18 cellular contexts compared by ENCODE assay signal in the genomic region with DNA sequence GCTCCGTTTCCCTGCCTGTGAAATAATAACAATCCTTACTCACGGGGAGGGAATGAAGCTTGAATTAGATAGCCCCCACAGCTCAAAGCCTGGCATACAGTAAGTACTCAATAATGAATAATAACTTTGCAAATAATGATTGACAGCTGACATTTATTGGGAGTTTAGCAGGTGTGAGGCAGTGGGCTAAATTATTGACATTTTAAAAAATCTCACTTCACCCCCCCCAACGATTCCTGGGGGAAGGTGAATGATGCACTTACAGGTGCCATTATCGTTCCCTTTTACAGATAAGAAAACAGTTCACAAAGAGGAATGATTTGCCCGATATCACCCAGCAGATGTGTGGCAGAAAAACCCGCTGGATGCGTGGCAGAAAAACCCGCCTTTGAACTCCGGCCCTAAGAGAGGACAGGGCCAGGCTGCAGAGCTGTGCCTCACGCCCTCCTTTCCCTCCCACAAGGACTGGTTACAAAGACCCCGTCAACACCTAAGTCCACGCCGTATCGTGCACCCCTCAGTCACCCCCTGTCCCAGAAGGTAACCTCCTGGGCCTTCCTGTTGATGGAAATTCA.
DNase-seq lines count a peak whose midpoint lies in the region; ATAC-seq and TF ChIP-seq lines count a peak whose summit lies in the region.
"Had no signal": no experiment of that assay in that cellular context is flagged by ENCODE, and none has a peak within 500 bp of the region (broad histone marks: within the 10 kb centered on the region; RNA-seq: fewer than 3 reads in every experiment).

No MANE protein-coding gene starts in this region.

- no peak overlapping the region for H2BK20ac ChIP-seq in IMR-90 (ENCODE audit: low read depth, low read length)

- ATAC-seq in IMR-90 (ENCODE audit: low read depth) = no peak
- ATAC-seq: activated T-helper 17 cell treated with anti-CD3 and anti-CD28 coated beads, Interleukin-2, amount 50 U/mL, for 72 hours; stimulated activated naive CD8-positive, alpha-beta T cell treated with anti-CD3 and anti-CD28 coated beads, Interleukin-15, amount 100 ng/mL, for 72 hours had no signal

- H2AK5ac ChIP-seq in IMR-90 (ENCODE audit: low read depth, low read length) = peak overlapping the region; percentile 72; the same call in 1 of the 2 replicates

- no peak overlapping the region for H3K23ac ChIP-seq in IMR-90 (ENCODE audit: low read depth, low read length)

- 0 out of 3 replicates have a peak overlapping the region, but pooled peaks have one; percentile 86 for H2BK15ac ChIP-seq in IMR-90 (ENCODE audit: low read depth, low read length)

- H2AK9ac ChIP-seq in IMR-90 (replicated peaks; ENCODE audit: low read depth, low read length, poor library complexity) = no peak overlapping the region

- TF ChIP-seq RAD21 in IMR-90 (IDR thresholded peaks at IDR 0.05; ENCODE audit: low read length) = no peak

- no peak overlapping the region for H3K4ac ChIP-seq in IMR-90 (ENCODE audit: low read depth, low read length)

- no peak overlapping the region for H3K4me2 ChIP-seq in IMR-90 (ENCODE audit: low read depth, low read length)
- H3K4me2 ChIP-seq: neural progenitor cell, SK-N-SH had no signal

- in situ Hi-C loops in IMR-90 (cut with MboI; ENCODE audit: low sequenced_read_pairs) = no loop called here

- no peak overlapping the region for H2BK120ac ChIP-seq in IMR-90 (ENCODE audit: low read depth, low read length)

- H3K56ac ChIP-seq in IMR-90 (ENCODE audit: extremely low read depth, insufficient read depth, low read length) = no peak overlapping the region

- H2BK5ac ChIP-seq in IMR-90 (ENCODE audit: low read depth, low read length, poor library complexity, severe bottlenecking) = no peak overlapping the region

- H3K9ac ChIP-seq in IMR-90 (ENCODE audit: low read depth, low read length) = no peak overlapping the region
- H3K9ac ChIP-seq: neural progenitor cell, SK-N-SH had no signal

- DNase-seq in IMR-90 (no peak), coronary artery (ENCODE audit: low spot score) (no peak), testis (no peak), DMS114 treated with DMSO at 0.1 percent for 48 hours (lab: John Stamatoyannopoulos, UW; ENCODE audit: unreplicated experiment) (no peak), NCI-H2107 treated with DMSO at 0.1 percent for 48 hours (lab: John Stamatoyannopoulos, UW; ENCODE audit: unreplicated experiment) (no peak), NK-92 (lab: John Stamatoyannopoulos, UW; ENCODE audit: unreplicated experiment) (no peak), NOMO-1 (lab: John Stamatoyannopoulos, UW; ENCODE audit: unreplicated experiment in 2 of 2) (no peak)
- DNase-seq: CD4-positive, CD25-positive, alpha-beta regulatory T cell; MM.1S; NCI-H1417 treated with DMSO at 0.1 percent for 48 hours; NCI-H510A treated with DMSO at 0.1 percent for 48 hours; NK-92 treated with Interleukin-12 subunit alpha and Interleukin-12 subunit beta, amount 100 ng/mL, for 24 hours; SK-N-SH; stimulated activated naive CD8-positive, alpha-beta T cell treated with anti-CD3 and anti-CD28 coated beads, Interleukin-15, amount 100 ng/mL, for 72 hours; T-helper 2 cell had no signal

- CTCF ChIA-PET in IMR-90 (lab: Yijun Ruan, JAX) = no interaction called here

- intact Hi-C loops in IMR-90 (cut with micrococcal nuclease) = no loop called here
- intact Hi-C loops in testis (cut with DNase I; ENCODE audit: low total_unique reads) = no loop called here

- no peak overlapping the region for H4K5ac ChIP-seq in IMR-90 (ENCODE audit: low read depth, low read length)

- TF ChIP-seq CTCF in IMR-90 (conservative IDR thresholded peaks at IDR 0.05; ENCODE audit: low read depth, low read length) (no peak), coronary artery (IDR thresholded peaks at IDR 0.05) (no peak), testis (IDR thresholded peaks at IDR 0.05) (no peak)

- H3K36me3 ChIP-seq in IMR-90 (ENCODE audit: control insufficient read depth, insufficient read depth, low read length) = no peaks in the 10 kb centered on the region
- H3K36me3 ChIP-seq in muscle layer of duodenum (ENCODE audit: control insufficient read depth in 1 of 2, insufficient read depth in 2 of 2, low read length in 2 of 2) = no peaks in the 10 kb centered on the region
- H3K36me3 ChIP-seq in testis (ENCODE audit: low read depth, missing control alignments) = no peaks in the 10 kb centered on the region
- H3K36me3 ChIP-seq: neural progenitor cell had no signal

- H3K9me1 ChIP-seq in IMR-90 (ENCODE audit: insufficient read depth, low read length) = peaks cover 7% of the 10 kb centered on the region; the same call in 1 of the 2 replicates

- POLR2A ChIA-PET in IMR-90 (lab: Charles Lee; ENCODE audit: unreplicated experiment) = no interaction called here

- H3K27ac ChIP-seq in IMR-90 (ENCODE audit: insufficient read depth, low read length) (no peak overlapping the region), coronary artery (peak overlapping the region; percentile 95 to 98), muscle layer of duodenum (ENCODE audit: low read length) (peak overlapping the region; percentile 5), testis (peak overlapping the region; percentile 20 to 70)
- H3K27ac ChIP-seq: neural progenitor cell had no signal

- H3K79me1 ChIP-seq in IMR-90 (ENCODE audit: low read depth in 1 of 2, low read length in 2 of 2) = no peaks in the 10 kb centered on the region

- TF ChIP-seq POLR2A in IMR-90 (IDR thresholded peaks at IDR 0.05; ENCODE audit: low read depth, low read length) = no peak
- TF ChIP-seq POLR2A in testis (IDR thresholded peaks at IDR 0.05) = no peak

- H4K8ac ChIP-seq in IMR-90 (ENCODE audit: low read depth in 2 of 2, low read length in 2 of 2) = no peak overlapping the region

- no peak overlapping the region for H3K18ac ChIP-seq in IMR-90 (ENCODE audit: low read depth, low read length)

- no peaks in the 10 kb centered on the region for H3K9me3 ChIP-seq in IMR-90 (ENCODE audit: control insufficient read depth, insufficient read depth, low read length)
- H3K9me3 ChIP-seq in muscle layer of duodenum (ENCODE audit: control insufficient read depth in 1 of 2, low read length in 2 of 2) = no peaks in the 10 kb centered on the region
- no peaks in the 10 kb centered on the region for H3K9me3 ChIP-seq in testis
- H3K9me3 ChIP-seq: SK-N-SH had no signal

- WGBS in IMR-90 (ENCODE audit: extremely low coverage in 2 of 2, insufficient read length in 1 of 2), 2 experiments = 96% methylated on average over 8 of the region's 14 CpGs; no CpG with 5 or more reads in 1 of the 2 experiments
- WGBS in testis, 2 donors = 89 to 92% methylated on average over 14 of the region's 14 CpGs

- peak overlapping the region; percentile 32 for H2AFZ ChIP-seq in IMR-90 (replicated peaks; ENCODE audit: low read length, poor library complexity)
- H2AFZ ChIP-seq: neural progenitor cell had no signal

- dilution Hi-C loops in IMR-90 (cut with HindIII; ENCODE audit: low sequenced_read_pairs, unreplicated experiment) = no loop called here

- H3K4me3 ChIP-seq in IMR-90 (ENCODE audit: insufficient read depth, low read depth, low read length) = no peak overlapping the region
- no peak overlapping the region for H3K4me3 ChIP-seq in coronary artery
- H3K4me3 ChIP-seq in muscle layer of duodenum (ENCODE audit: low read depth in 1 of 2, low read length in 2 of 2) = no peak overlapping the region
- no peak overlapping the region for H3K4me3 ChIP-seq in testis
- H3K4me3 ChIP-seq: neural progenitor cell had no signal

- BruUV-seq in IMR-90 (replicated peaks; lab: Mats Ljungman, UMichigan) = no TSS peak

- H3K27me3 ChIP-seq in IMR-90 (ENCODE audit: control insufficient read depth, insufficient read depth, low read length) (no peaks in the 10 kb centered on the region), muscle layer of duodenum (ENCODE audit: low read depth, low read length) (no peaks in the 10 kb centered on the region), testis (no peaks in the 10 kb centered on the region)
- H3K27me3 ChIP-seq: neural progenitor cell had no signal

- no peaks in the 10 kb centered on the region for H4K20me1 ChIP-seq in IMR-90 (ENCODE audit: insufficient read depth, low read length)

- H3K4me1 ChIP-seq in IMR-90 (ENCODE audit: control insufficient read depth, insufficient read depth, low read length) = peaks cover 24% of the 10 kb centered on the region
- H3K4me1 ChIP-seq in muscle layer of duodenum (ENCODE audit: control insufficient read depth in 1 of 2, insufficient read depth in 2 of 2, low read length in 2 of 2) = peaks cover 0 to 4% of the 10 kb centered on the region in 2 donors
- peaks cover 36% of the 10 kb centered on the region for H3K4me1 ChIP-seq in testis
- H3K4me1 ChIP-seq: neural progenitor cell had no signal

- H3K14ac ChIP-seq in IMR-90 (replicated peaks; ENCODE audit: low read depth, low read length) = no peak overlapping the region

- no peak overlapping the region for H4K91ac ChIP-seq in IMR-90 (ENCODE audit: insufficient read depth, low read depth, low read length)

TF ChIP-seq in IMR-90, 13 proteins besides CTCF, POLR2A, EP300 and RAD21 (continues in another document):
- TF ChIP-seq MAZ (IDR thresholded peaks at IDR 0.05; ENCODE audit: borderline replicate concordance, low read depth, low read length) (no peak), SMC3 (IDR thresholded peaks at IDR 0.05; ENCODE audit: low read depth, low read length) (no peak), CHD1 (IDR thresholded peaks at IDR 0.05; ENCODE audit: low read depth, low read length) (no peak), MXI1 (IDR thresholded peaks at IDR 0.05; ENCODE audit: borderline replicate concordance, low read depth, low read length) (no peak), MAFK (IDR thresholded peaks at IDR 0.05; ENCODE audit: low read depth, low read length) (no peak), RFX5 (IDR thresholded peaks at IDR 0.05; ENCODE audit: low read depth, low read length) (no peak), FOS (IDR thresholded peaks at IDR 0.05; ENCODE audit: low read depth, low read length) (no peak), NFE2L2 (IDR thresholded peaks at IDR 0.05; ENCODE audit: low read depth, low read length) (no peak), RCOR1 (IDR thresholded peaks at IDR 0.05; ENCODE audit: insufficient replicate concordance, low read length) (no peak), CEBPB (IDR thresholded peaks at IDR 0.05; ENCODE audit: low read depth, low read length) (no peak)
- TF ChIP-seq, protein P1, sequence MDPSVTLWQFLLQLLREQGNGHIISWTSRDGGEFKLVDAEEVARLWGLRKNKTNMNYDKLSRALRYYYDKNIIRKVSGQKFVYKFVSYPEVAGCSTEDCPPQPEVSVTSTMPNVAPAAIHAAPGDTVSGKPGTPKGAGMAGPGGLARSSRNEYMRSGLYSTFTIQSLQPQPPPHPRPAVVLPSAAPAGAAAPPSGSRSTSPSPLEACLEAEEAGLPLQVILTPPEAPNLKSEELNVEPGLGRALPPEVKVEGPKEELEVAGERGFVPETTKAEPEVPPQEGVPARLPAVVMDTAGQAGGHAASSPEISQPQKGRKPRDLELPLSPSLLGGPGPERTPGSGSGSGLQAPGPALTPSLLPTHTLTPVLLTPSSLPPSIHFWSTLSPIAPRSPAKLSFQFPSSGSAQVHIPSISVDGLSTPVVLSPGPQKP (IDR thresholded peaks at IDR 0.05; ENCODE audit: borderline replicate concordance, low read depth, low read length) = no peak
